In the genomic region with DNA sequence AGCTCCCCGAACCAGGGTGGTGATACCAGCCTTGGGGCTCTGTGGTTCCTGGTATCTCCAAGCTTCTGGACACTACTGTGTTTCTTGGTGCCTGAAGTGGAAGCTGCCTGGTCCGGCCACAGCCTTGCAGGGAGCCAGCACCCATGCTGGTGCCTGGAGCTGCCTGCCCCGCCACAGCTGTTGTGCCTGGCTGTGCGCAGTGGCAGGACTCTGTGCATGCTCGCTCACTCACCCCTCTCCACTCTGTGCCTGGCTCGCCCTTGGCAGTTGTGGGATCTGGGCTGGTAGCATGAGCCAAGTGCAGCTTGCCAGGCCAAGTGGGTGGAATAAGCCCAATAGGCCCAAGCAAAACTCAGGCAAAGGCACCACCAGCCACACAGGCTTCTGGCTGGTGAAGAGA, we compare ENCODE assay signal across 21 cellular contexts.
"Had no signal": no experiment of that assay in that cellular context is flagged by ENCODE, and none has a peak within 500 bp of the region (broad histone marks: within the 10 kb centered on the region; RNA-seq: fewer than 3 reads in every experiment).

No MANE protein-coding gene starts in this region.

- H3K36me3 ChIP-seq: esophagus squamous epithelium, left ventricle myocardium inferior, lower lobe of right lung, thoracic aorta, transverse colon, vagina had no signal

- H3K27me3 ChIP-seq: esophagus squamous epithelium, transverse colon, vagina had no signal

- DNase-seq: cortex of kidney; effector memory CD8-positive, alpha-beta T cell; erythroblast; esophagus squamous epithelium; immature natural killer cell; islet precursor cell; kidney glomerular epithelial cell; left colon; left ventricle myocardium inferior; lower lobe of right lung; nucleus accumbens; stimulated activated CD4-positive, alpha-beta T cell treated with anti-CD3 and anti-CD28 coated beads, Interleukin-1b, Interleukin-23, amount 100 ng/mL, for 48 hours; stimulated activated CD4-positive, alpha-beta T cell treated with anti-CD3 and anti-CD28 coated beads, Interleukin-4, amount 100 ng/mL, for 1 hour; stimulated activated CD8-positive, alpha-beta memory T cell treated with anti-CD3 and anti-CD28 coated beads, Interleukin-4, amount 100 ng/mL, for 48 hours; stimulated activated naive CD8-positive, alpha-beta T cell treated with anti-CD3 and anti-CD28 coated beads, Interleukin-15, Interleukin-2, amounts not matched to agents 100 U/mL and 50 U/mL, for 24 hours; transverse colon had no signal

- H3K9me3 ChIP-seq: esophagus squamous epithelium, lower lobe of right lung, psoas muscle, thoracic aorta, transverse colon, vagina had no signal

- H3K27ac ChIP-seq: esophagus squamous epithelium, left ventricle myocardium inferior, lower lobe of right lung, psoas muscle, skin epidermis, thoracic aorta, transverse colon, vagina had no signal

- H3K4me1 ChIP-seq: esophagus squamous epithelium, left ventricle myocardium inferior, lower lobe of right lung, psoas muscle, transverse colon, vagina had no signal

- ATAC-seq: effector memory CD8-positive, alpha-beta T cell; left colon; psoas muscle; right cardiac atrium; stimulated activated naive CD8-positive, alpha-beta T cell treated with anti-CD3 and anti-CD28 coated beads, Interleukin-15, Interleukin-2, amounts not matched to agents 100 U/mL and 50 U/mL, for 24 hours had no signal

- H3K4me3 ChIP-seq: esophagus squamous epithelium, left ventricle myocardium inferior, lower lobe of right lung, psoas muscle, skin epidermis, thoracic aorta, transverse colon, vagina had no signal
